Comparison of ENCODE assay signal across 24 cellular contexts in the genomic region with DNA sequence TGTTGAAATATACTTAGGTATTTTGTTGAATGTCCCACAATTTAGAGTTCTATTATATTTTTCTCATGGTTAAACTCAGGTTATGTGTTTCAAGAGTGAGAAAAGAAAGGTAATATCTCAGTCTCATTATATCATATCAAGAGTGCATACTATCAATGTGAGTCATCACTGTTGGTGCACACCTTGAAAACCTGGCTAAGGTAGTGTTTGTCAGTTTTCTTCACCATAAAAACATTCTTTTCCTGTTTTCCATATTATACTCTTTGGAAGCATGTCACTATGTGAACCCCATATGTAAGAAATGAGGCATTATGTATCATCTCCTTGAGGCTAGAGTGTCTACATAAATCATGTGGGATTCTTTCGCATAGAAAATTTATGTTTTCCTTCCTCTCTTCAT.
"Had no signal": no experiment of that assay in that cellular context is flagged by ENCODE, and none has a peak within 500 bp of the region (broad histone marks: within the 10 kb centered on the region; RNA-seq: fewer than 3 reads in every experiment).

No MANE protein-coding gene starts in this region.

- ATAC-seq: left cardiac atrium; left lung; naive thymus-derived CD8-positive, alpha-beta T cell; psoas muscle; right cardiac atrium; stimulated activated effector memory CD8-positive, alpha-beta T cell treated with anti-CD3 and anti-CD28 coated beads, Interleukin-12 subunit alpha, Interleukin-12 subunit beta, amount 100 ng/mL, for 72 hours had no signal

- FAIRE-seq: colon, kidney had no signal

- H3K27ac ChIP-seq: dorsolateral prefrontal cortex, esophagus muscularis mucosa, left lung, ovary, psoas muscle, sigmoid colon, stomach, thyroid gland, vagina had no signal

- H3K9me3 ChIP-seq: esophagus muscularis mucosa, left lung, ovary, psoas muscle, sigmoid colon, stomach, thyroid gland, vagina had no signal

- DNase-seq: dorsolateral prefrontal cortex; effector CD4-positive, alpha-beta T cell; foreskin melanocyte; kidney; left cardiac atrium; left lung; naive thymus-derived CD8-positive, alpha-beta T cell; nephron progenitor cell; occipital lobe; ovary; posterior cingulate gyrus; psoas muscle; right cardiac atrium; sigmoid colon; stimulated activated CD4-positive, alpha-beta T cell treated with anti-CD3 and anti-CD28 coated beads, Interleukin-2, amount 100 ng/mL, for 24 hours; stimulated activated CD4-positive, alpha-beta T cell treated with anti-CD3 and anti-CD28 coated beads, Interleukin-4, amount 100 ng/mL, for 24 hours; stimulated activated naive CD4-positive, alpha-beta T cell treated with Interleukin-2 at 50 U/mL for 16 hours; stomach; thyroid gland; trophoblast cell had no signal

- H3K4me1 ChIP-seq: esophagus muscularis mucosa, left lung, psoas muscle, sigmoid colon, stomach, thyroid gland, vagina had no signal

- H3K27me3 ChIP-seq: dorsolateral prefrontal cortex, esophagus muscularis mucosa, left lung, ovary, sigmoid colon, stomach, thyroid gland, vagina had no signal

- H3K4me3 ChIP-seq: dorsolateral prefrontal cortex, esophagus muscularis mucosa, left lung, ovary, psoas muscle, sigmoid colon, stomach, thyroid gland, vagina had no signal

- H3K36me3 ChIP-seq: esophagus muscularis mucosa, left lung, ovary, sigmoid colon, stomach, thyroid gland, vagina had no signal
